Comparison of ENCODE assay signal across 9 cellular contexts in the genomic region with DNA sequence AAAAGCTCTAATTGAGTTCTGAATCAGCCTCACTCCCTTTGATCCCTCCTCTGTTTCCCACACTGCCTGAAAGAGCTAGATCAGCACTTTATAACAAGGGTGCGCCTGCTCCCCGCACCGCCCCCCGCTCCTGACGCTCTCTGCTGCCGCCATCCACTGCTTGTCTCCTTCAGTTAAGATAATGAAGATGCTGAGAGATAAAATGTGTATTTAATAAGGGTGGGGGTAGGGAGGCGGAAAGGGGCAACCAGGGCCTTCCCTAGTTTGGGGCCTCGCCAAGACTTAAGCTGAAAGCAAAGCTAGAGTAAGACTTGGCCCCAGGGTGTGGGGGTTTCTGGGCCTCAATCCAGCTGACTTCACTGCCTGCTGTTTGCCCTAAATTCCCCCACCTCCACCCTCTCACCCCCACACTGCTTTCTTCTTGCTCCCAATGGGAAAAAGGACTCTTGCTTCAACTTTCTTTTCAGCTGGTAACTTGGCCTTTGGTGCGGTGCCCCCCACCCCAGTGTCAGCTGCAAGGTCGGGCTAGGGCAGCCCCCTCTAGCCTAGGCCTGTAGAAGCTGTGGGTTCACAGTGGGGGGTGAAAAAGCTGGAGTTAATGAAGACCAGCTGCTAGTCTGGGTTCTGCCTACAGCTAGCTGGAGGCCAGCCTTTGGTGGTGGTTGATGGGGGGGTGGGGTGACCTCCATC. TPM values are rescaled to one million over a fixed set of nuclear protein-coding genes. Genes with fewer than 3 reads are reported as not detected.
DNase-seq lines count a peak whose midpoint lies in the region; ATAC-seq and TF ChIP-seq lines count a peak whose summit lies in the region.
"Had no signal": no experiment of that assay in that cellular context is flagged by ENCODE, and none has a peak within 500 bp of the region (broad histone marks: within the 10 kb centered on the region; RNA-seq: fewer than 3 reads in every experiment).

No MANE protein-coding gene starts in this region.

- no peak for TF ChIP-seq POLR2A in NB4 (IDR thresholded peaks at IDR 0.05; ENCODE audit: extremely low read depth, insufficient read length)

- peak; percentile 80 for DNase-seq in BE2C
- peak; percentile 49 for DNase-seq in NB4 (ENCODE audit: low read depth)
- DNase-seq in astrocyte of the spinal cord (ENCODE audit: low read depth, low spot score) = peak; percentile 51
- DNase-seq in activated CD4-positive, alpha-beta T cell treated with anti-CD3 and anti-CD28 coated beads, Interleukin-2, amount 10 ng/mL, durations not matched to agents 24 days and 14 days = no peak

- ATAC-seq in GM18868 (IDR thresholded peaks at IDR 0.05; ENCODE audit: unreplicated experiment) (no peak), GM18858 (IDR thresholded peaks at IDR 0.05; ENCODE audit: unreplicated experiment) (no peak), GM19324 (IDR thresholded peaks at IDR 0.05; ENCODE audit: low FRiP score, unreplicated experiment) (no peak)

- peak overlapping the region; percentile 36 for H3K27ac ChIP-seq in mesodermal cell (ENCODE audit: low read depth, low read length, severe bottlenecking)

- H3K4me1 ChIP-seq in BE2C (peaks cover 70% of the 10 kb centered on the region), mesodermal cell (ENCODE audit: control insufficient read depth, insufficient read depth, low read length, poor library complexity, severe bottlenecking) (peaks cover 28% of the 10 kb centered on the region)

- H3K36me3 Mint-ChIP-seq in activated CD4-positive, alpha-beta T cell treated with anti-CD3 and anti-CD28 coated beads, Interleukin-2, amount 10 ng/mL, durations not matched to agents 24 days and 14 days (ENCODE audit: low read depth) = peaks cover 22% of the 10 kb centered on the region

- H3K27me3 ChIP-seq in BE2C = no peaks in the 10 kb centered on the region

- H3K27me3 Mint-ChIP-seq in activated CD4-positive, alpha-beta T cell treated with anti-CD3 and anti-CD28 coated beads, Interleukin-2, amount 10 ng/mL, durations not matched to agents 24 days and 14 days = no peaks in the 10 kb centered on the region

- intact Hi-C loops in activated CD4-positive, alpha-beta T cell treated with anti-CD3 and anti-CD28 coated beads, Interleukin-2, amount 10 ng/mL, durations not matched to agents 24 days and 14 days (cut with micrococcal nuclease) = loop anchor here (10.0 kb wide), 1 partner anchor 228 kb away; no protein-coding TSS in a partner anchor

- H3K36me3 ChIP-seq in BE2C (peaks cover 8% of the 10 kb centered on the region), mesodermal cell (ENCODE audit: control insufficient read depth, insufficient read depth, low read length) (peaks cover 20% of the 10 kb centered on the region)

- H3K4me3 Mint-ChIP-seq in activated CD4-positive, alpha-beta T cell treated with anti-CD3 and anti-CD28 coated beads, Interleukin-2, amount 10 ng/mL, durations not matched to agents 24 days and 14 days = no peak overlapping the region

- H3K4me1 Mint-ChIP-seq in activated CD4-positive, alpha-beta T cell treated with anti-CD3 and anti-CD28 coated beads, Interleukin-2, amount 10 ng/mL, durations not matched to agents 24 days and 14 days = peaks cover 33% of the 10 kb centered on the region

- no peaks in the 10 kb centered on the region for H3K9me3 ChIP-seq in BE2C
- H3K9me3 ChIP-seq in mesodermal cell (ENCODE audit: control insufficient read depth, low read length) = no peaks in the 10 kb centered on the region

- H3K4me3 ChIP-seq in BE2C (ENCODE audit: low read depth, low read length) (peak overlapping the region; percentile 12), NB4 (ENCODE audit: low read depth, low read length) (no peak overlapping the region), astrocyte of the spinal cord (ENCODE audit: low read depth, low read length) (no peak overlapping the region), mesodermal cell (ENCODE audit: extremely low read depth, insufficient read depth, low read length, poor library complexity, severe bottlenecking) (no peak overlapping the region)

- no peak overlapping the region for H3K27ac Mint-ChIP-seq in activated CD4-positive, alpha-beta T cell treated with anti-CD3 and anti-CD28 coated beads, Interleukin-2, amount 10 ng/mL, durations not matched to agents 24 days and 14 days

- TF ChIP-seq CTCF in BE2C (IDR thresholded peaks at IDR 0.05; ENCODE audit: low read depth, low read length) (no peak), NB4 (IDR thresholded peaks at IDR 0.05; ENCODE audit: low read depth, low read length) (no peak), astrocyte of the spinal cord (IDR thresholded peaks at IDR 0.05; ENCODE audit: low read depth, low read length) (no peak)

- in situ Hi-C loops in astrocyte of the spinal cord (cut with HindIII; ENCODE audit: low sequenced_read_pairs) = loop anchor here (10.0 kb wide), 1 partner anchor 58 kb away; a partner anchor contains a TSS

- 38 to 69% methylated on average over 2 to 9 of the region's 10 CpGs for WGBS in mesodermal cell (ENCODE audit: insufficient coverage in 2 of 2), 2 experiments

- H3K9me3 Mint-ChIP-seq in activated CD4-positive, alpha-beta T cell treated with anti-CD3 and anti-CD28 coated beads, Interleukin-2, amount 10 ng/mL, durations not matched to agents 24 days and 14 days = no peaks in the 10 kb centered on the region

RNA-seq across cellular contexts. Expression of a gene that starts 1.8 kb away (rescaled TPM):
- polyA plus RNA-seq in BE2C (2012; ENCODE audit: insufficient read depth, insufficient read length, low read depth) = 141 TPM
- 40.2 TPM for polyA plus RNA-seq in mesodermal cell (2013, experiment 1 of 2)
- 31.4 TPM for polyA plus RNA-seq in mesodermal cell (2013, experiment 2 of 2)
- total RNA-seq in activated CD4-positive, alpha-beta T cell treated with anti-CD3 and anti-CD28 coated beads, Interleukin-2, amount 10 ng/mL, durations not matched to agents 24 days and 14 days = 24.0 and 26.2 TPM in 2 replicates

RNA-seq across cellular contexts. Expression of a gene that starts 19.5 kb away (rescaled TPM):
- 7.1 TPM for polyA plus RNA-seq in BE2C (2012; ENCODE audit: insufficient read depth, insufficient read length, low read depth)
- polyA plus RNA-seq in mesodermal cell (2013, experiment 1 of 2) = 27.1 TPM
- polyA plus RNA-seq in mesodermal cell (2013, experiment 2 of 2) = 24.8 TPM
- 139 and 142 TPM in 2 replicates for total RNA-seq in activated CD4-positive, alpha-beta T cell treated with anti-CD3 and anti-CD28 coated beads, Interleukin-2, amount 10 ng/mL, durations not matched to agents 24 days and 14 days

RNA-seq across cellular contexts. Expression of a gene that starts 57.4 kb away (rescaled TPM):
- polyA plus RNA-seq in BE2C (2012; ENCODE audit: insufficient read depth, insufficient read length, low read depth) = 11.3 TPM
- 0.37 TPM for polyA plus RNA-seq in mesodermal cell (2013, experiment 1 of 2)
- not detected for polyA plus RNA-seq in mesodermal cell (2013, experiment 2 of 2)
- 0.23 and 0.38 TPM in 2 replicates for total RNA-seq in activated CD4-positive, alpha-beta T cell treated with anti-CD3 and anti-CD28 coated beads, Interleukin-2, amount 10 ng/mL, durations not matched to agents 24 days and 14 days
- total RNA-seq: epithelial cell of proximal tubule had no signal
